ENCODE assay signal across 1 cellular context in the genomic region with DNA sequence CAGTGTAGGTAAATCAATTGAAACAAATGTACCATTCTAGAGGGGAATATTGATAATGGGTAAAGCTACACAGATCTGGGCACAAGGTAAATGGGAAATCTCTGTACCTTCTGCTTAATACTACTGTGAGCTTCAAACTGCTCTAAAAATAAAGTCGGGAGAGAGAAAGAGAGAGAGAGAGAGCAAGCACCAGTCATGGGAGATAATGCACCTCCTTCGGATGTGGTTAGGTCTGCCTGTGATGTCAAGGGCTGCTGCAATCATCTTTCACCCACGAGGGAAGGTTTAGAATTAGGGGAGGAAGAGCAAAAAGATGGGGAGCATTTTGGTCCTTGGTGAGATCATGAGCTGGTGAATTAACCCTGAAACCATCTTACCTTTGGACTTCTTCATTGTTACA.
TF ChIP-seq lines count a peak whose summit lies in the region.

No MANE protein-coding gene starts in this region.

TF ChIP-seq in K562, 482 proteins besides CTCF, POLR2A, EP300 and RAD21 (continued from another document and continues in another):
- TF ChIP-seq RBM25 (IDR thresholded peaks at IDR 0.05; ENCODE audit: low read depth, low read length, severe bottlenecking): no peak
- no peak for TF ChIP-seq NEUROD1 (IDR thresholded peaks at IDR 0.05; ENCODE audit: borderline replicate concordance, low read depth, low read length, partially characterized antibody)
- TF ChIP-seq PRMT5 (CRISPR knock-in tag; IDR thresholded peaks at IDR 0.05): no peak
- TF ChIP-seq GATAD2A (IDR thresholded peaks at IDR 0.05): 0 out of 2 replicates have a peak, but pooled peaks have one; percentile 30
- TF ChIP-seq KDM1A (IDR thresholded peaks at IDR 0.05): peak; percentile 44 to 58; a peak in 2 of 4 replicates
- TF ChIP-seq NR2C2 (CRISPR knock-in tag; IDR thresholded peaks at IDR 0.05): no peak
- no peak for TF ChIP-seq NR2C2 (tag; IDR thresholded peaks at IDR 0.05)
- no peak for TF ChIP-seq MYNN (IDR thresholded peaks at IDR 0.05)
- TF ChIP-seq MYNN (CRISPR knock-in tag; IDR thresholded peaks at IDR 0.05): no peak
- no peak for TF ChIP-seq ZC3H4 (CRISPR knock-in tag; IDR thresholded peaks at IDR 0.05; ENCODE audit: borderline replicate concordance)
- TF ChIP-seq, protein P1, sequence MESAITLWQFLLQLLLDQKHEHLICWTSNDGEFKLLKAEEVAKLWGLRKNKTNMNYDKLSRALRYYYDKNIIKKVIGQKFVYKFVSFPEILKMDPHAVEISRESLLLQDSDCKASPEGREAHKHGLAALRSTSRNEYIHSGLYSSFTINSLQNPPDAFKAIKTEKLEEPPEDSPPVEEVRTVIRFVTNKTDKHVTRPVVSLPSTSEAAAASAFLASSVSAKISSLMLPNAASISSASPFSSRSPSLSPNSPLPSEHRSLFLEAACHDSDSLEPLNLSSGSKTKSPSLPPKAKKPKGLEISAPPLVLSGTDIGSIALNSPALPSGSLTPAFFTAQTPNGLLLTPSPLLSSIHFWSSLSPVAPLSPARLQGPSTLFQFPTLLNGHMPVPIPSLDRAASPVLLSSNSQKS (CRISPR knock-in tag; IDR thresholded peaks at IDR 0.05): no peak
- TF ChIP-seq MEF2A (IDR thresholded peaks at IDR 0.05; ENCODE audit: control insufficient read depth, low read depth, low read length): peak; percentile 84
- TF ChIP-seq SMARCA4 (IDR thresholded peaks at IDR 0.05): peak; percentile 40; the same call in 1 of the 2 replicates
- TF ChIP-seq, protein P2, sequence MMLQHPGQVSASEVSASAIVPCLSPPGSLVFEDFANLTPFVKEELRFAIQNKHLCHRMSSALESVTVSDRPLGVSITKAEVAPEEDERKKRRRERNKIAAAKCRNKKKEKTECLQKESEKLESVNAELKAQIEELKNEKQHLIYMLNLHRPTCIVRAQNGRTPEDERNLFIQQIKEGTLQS (IDR thresholded peaks at IDR 0.05): peak; percentile 10; the same call in 1 of the 2 replicates
- TF ChIP-seq, protein P2 (CRISPR knock-in tag; conservative IDR thresholded peaks at IDR 0.05): no peak
- no peak for TF ChIP-seq KLF13 (tag; IDR thresholded peaks at IDR 0.05; ENCODE audit: borderline replicate concordance, low read depth)
- TF ChIP-seq ETV5 (CRISPR knock-in tag; IDR thresholded peaks at IDR 0.05; ENCODE audit: low read depth): 0 out of 2 replicates have a peak, but pooled peaks have one; percentile 30
- no peak for TF ChIP-seq EZH2 (IDR thresholded peaks at IDR 0.05; ENCODE audit: borderline replicate concordance, low read depth, low read length)
- TF ChIP-seq, protein P3, sequence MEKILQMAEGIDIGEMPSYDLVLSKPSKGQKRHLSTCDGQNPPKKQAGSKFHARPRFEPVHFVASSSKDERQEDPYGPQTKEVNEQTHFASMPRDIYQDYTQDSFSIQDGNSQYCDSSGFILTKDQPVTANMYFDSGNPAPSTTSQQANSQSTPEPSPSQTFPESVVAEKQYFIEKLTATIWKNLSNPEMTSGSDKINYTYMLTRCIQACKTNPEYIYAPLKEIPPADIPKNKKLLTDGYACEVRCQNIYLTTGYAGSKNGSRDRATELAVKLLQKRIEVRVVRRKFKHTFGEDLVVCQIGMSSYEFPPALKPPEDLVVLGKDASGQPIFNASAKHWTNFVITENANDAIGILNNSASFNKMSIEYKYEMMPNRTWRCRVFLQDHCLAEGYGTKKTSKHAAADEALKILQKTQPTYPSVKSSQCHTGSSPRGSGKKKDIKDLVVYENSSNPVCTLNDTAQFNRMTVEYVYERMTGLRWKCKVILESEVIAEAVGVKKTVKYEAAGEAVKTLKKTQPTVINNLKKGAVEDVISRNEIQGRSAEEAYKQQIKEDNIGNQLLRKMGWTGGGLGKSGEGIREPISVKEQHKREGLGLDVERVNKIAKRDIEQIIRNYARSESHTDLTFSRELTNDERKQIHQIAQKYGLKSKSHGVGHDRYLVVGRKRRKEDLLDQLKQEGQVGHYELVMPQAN (IDR thresholded peaks at IDR 0.05; ENCODE audit: borderline replicate concordance): no peak
- TF ChIP-seq ZEB2 (IDR thresholded peaks at IDR 0.05): peak; percentile 21; the same call in 1 of the 2 replicates
- TF ChIP-seq NONO (IDR thresholded peaks at IDR 0.05; ENCODE audit: low read depth in 2 of 2, low read length in 1 of 2): no peak
- TF ChIP-seq, protein P4, sequence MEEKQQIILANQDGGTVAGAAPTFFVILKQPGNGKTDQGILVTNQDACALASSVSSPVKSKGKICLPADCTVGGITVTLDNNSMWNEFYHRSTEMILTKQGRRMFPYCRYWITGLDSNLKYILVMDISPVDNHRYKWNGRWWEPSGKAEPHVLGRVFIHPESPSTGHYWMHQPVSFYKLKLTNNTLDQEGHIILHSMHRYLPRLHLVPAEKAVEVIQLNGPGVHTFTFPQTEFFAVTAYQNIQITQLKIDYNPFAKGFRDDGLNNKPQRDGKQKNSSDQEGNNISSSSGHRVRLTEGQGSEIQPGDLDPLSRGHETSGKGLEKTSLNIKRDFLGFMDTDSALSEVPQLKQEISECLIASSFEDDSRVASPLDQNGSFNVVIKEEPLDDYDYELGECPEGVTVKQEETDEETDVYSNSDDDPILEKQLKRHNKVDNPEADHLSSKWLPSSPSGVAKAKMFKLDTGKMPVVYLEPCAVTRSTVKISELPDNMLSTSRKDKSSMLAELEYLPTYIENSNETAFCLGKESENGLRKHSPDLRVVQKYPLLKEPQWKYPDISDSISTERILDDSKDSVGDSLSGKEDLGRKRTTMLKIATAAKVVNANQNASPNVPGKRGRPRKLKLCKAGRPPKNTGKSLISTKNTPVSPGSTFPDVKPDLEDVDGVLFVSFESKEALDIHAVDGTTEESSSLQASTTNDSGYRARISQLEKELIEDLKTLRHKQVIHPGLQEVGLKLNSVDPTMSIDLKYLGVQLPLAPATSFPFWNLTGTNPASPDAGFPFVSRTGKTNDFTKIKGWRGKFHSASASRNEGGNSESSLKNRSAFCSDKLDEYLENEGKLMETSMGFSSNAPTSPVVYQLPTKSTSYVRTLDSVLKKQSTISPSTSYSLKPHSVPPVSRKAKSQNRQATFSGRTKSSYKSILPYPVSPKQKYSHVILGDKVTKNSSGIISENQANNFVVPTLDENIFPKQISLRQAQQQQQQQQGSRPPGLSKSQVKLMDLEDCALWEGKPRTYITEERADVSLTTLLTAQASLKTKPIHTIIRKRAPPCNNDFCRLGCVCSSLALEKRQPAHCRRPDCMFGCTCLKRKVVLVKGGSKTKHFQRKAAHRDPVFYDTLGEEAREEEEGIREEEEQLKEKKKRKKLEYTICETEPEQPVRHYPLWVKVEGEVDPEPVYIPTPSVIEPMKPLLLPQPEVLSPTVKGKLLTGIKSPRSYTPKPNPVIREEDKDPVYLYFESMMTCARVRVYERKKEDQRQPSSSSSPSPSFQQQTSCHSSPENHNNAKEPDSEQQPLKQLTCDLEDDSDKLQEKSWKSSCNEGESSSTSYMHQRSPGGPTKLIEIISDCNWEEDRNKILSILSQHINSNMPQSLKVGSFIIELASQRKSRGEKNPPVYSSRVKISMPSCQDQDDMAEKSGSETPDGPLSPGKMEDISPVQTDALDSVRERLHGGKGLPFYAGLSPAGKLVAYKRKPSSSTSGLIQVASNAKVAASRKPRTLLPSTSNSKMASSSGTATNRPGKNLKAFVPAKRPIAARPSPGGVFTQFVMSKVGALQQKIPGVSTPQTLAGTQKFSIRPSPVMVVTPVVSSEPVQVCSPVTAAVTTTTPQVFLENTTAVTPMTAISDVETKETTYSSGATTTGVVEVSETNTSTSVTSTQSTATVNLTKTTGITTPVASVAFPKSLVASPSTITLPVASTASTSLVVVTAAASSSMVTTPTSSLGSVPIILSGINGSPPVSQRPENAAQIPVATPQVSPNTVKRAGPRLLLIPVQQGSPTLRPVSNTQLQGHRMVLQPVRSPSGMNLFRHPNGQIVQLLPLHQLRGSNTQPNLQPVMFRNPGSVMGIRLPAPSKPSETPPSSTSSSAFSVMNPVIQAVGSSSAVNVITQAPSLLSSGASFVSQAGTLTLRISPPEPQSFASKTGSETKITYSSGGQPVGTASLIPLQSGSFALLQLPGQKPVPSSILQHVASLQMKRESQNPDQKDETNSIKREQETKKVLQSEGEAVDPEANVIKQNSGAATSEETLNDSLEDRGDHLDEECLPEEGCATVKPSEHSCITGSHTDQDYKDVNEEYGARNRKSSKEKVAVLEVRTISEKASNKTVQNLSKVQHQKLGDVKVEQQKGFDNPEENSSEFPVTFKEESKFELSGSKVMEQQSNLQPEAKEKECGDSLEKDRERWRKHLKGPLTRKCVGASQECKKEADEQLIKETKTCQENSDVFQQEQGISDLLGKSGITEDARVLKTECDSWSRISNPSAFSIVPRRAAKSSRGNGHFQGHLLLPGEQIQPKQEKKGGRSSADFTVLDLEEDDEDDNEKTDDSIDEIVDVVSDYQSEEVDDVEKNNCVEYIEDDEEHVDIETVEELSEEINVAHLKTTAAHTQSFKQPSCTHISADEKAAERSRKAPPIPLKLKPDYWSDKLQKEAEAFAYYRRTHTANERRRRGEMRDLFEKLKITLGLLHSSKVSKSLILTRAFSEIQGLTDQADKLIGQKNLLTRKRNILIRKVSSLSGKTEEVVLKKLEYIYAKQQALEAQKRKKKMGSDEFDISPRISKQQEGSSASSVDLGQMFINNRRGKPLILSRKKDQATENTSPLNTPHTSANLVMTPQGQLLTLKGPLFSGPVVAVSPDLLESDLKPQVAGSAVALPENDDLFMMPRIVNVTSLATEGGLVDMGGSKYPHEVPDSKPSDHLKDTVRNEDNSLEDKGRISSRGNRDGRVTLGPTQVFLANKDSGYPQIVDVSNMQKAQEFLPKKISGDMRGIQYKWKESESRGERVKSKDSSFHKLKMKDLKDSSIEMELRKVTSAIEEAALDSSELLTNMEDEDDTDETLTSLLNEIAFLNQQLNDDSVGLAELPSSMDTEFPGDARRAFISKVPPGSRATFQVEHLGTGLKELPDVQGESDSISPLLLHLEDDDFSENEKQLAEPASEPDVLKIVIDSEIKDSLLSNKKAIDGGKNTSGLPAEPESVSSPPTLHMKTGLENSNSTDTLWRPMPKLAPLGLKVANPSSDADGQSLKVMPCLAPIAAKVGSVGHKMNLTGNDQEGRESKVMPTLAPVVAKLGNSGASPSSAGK (IDR thresholded peaks at IDR 0.05): no peak
- TF ChIP-seq ZFX (CRISPR knock-in tag; IDR thresholded peaks at IDR 0.05): no peak
- TF ChIP-seq, protein P5, sequence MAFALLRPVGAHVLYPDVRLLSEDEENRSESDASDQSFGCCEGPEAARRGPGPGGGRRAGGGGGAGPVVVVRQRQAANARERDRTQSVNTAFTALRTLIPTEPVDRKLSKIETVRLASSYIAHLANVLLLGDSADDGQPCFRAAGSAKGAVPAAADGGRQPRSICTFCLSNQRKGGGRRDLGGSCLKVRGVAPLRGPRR (CRISPR knock-in tag; IDR thresholded peaks at IDR 0.05): no peak
- TF ChIP-seq RBM39 (optimal IDR thresholded peaks at IDR 0.05; ENCODE audit: low read depth, low read length): no peak
- TF ChIP-seq, protein P6, sequence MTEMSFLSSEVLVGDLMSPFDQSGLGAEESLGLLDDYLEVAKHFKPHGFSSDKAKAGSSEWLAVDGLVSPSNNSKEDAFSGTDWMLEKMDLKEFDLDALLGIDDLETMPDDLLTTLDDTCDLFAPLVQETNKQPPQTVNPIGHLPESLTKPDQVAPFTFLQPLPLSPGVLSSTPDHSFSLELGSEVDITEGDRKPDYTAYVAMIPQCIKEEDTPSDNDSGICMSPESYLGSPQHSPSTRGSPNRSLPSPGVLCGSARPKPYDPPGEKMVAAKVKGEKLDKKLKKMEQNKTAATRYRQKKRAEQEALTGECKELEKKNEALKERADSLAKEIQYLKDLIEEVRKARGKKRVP (CRISPR knock-in tag; IDR thresholded peaks at IDR 0.05): no peak
- peak; percentile 60; the same call in 1 of the 2 replicates for TF ChIP-seq KLF16 (IDR thresholded peaks at IDR 0.05)
- TF ChIP-seq, protein P7, sequence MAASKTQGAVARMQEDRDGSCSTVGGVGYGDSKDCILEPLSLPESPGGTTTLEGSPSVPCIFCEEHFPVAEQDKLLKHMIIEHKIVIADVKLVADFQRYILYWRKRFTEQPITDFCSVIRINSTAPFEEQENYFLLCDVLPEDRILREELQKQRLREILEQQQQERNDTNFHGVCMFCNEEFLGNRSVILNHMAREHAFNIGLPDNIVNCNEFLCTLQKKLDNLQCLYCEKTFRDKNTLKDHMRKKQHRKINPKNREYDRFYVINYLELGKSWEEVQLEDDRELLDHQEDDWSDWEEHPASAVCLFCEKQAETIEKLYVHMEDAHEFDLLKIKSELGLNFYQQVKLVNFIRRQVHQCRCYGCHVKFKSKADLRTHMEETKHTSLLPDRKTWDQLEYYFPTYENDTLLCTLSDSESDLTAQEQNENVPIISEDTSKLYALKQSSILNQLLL (CRISPR knock-in tag; IDR thresholded peaks at IDR 0.05; ENCODE audit: borderline replicate concordance): no peak
- no peak for TF ChIP-seq STAT5B (CRISPR knock-in tag; IDR thresholded peaks at IDR 0.05)
- TF ChIP-seq STAT5A (IDR thresholded peaks at IDR 0.05; ENCODE audit: borderline replicate concordance, low read length): peak; percentile 49
- TF ChIP-seq GABPA (tag; conservative IDR thresholded peaks at IDR 0.05; ENCODE audit: low read depth): peak; percentile 63
- TF ChIP-seq, protein P8, sequence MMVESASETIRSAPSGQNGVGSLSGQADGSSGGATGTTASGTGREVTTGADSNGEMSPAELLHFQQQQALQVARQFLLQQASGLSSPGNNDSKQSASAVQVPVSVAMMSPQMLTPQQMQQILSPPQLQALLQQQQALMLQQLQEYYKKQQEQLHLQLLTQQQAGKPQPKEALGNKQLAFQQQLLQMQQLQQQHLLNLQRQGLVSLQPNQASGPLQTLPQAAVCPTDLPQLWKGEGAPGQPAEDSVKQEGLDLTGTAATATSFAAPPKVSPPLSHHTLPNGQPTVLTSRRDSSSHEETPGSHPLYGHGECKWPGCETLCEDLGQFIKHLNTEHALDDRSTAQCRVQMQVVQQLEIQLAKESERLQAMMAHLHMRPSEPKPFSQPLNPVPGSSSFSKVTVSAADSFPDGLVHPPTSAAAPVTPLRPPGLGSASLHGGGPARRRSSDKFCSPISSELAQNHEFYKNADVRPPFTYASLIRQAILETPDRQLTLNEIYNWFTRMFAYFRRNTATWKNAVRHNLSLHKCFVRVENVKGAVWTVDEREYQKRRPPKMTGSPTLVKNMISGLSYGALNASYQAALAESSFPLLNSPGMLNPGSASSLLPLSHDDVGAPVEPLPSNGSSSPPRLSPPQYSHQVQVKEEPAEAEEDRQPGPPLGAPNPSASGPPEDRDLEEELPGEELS (CRISPR knock-in tag; IDR thresholded peaks at IDR 0.05; ENCODE audit: borderline replicate concordance): no peak
- no peak for TF ChIP-seq LARP7 (IDR thresholded peaks at IDR 0.05)
- TF ChIP-seq ZNF589 (CRISPR knock-in tag; IDR thresholded peaks at IDR 0.05; ENCODE audit: low read depth): no peak
- TF ChIP-seq ZNF785 (CRISPR knock-in tag; IDR thresholded peaks at IDR 0.05): no peak
- no peak for TF ChIP-seq ELF2 (CRISPR knock-in tag; IDR thresholded peaks at IDR 0.05)
- TF ChIP-seq ZNF212 (CRISPR knock-in tag; IDR thresholded peaks at IDR 0.05): no peak
- no peak for TF ChIP-seq ZNF175 (CRISPR knock-in tag; IDR thresholded peaks at IDR 0.05; ENCODE audit: low read depth)
- TF ChIP-seq KDM4B (IDR thresholded peaks at IDR 0.05; ENCODE audit: borderline replicate concordance in 2 of 2, low read depth in 1 of 2): no peak
- TF ChIP-seq EP400 (IDR thresholded peaks at IDR 0.05): 0 out of 2 replicates have a peak, but pooled peaks have one; percentile 24
